ENCODE assay signal across 23 cellular contexts in the genomic region with DNA sequence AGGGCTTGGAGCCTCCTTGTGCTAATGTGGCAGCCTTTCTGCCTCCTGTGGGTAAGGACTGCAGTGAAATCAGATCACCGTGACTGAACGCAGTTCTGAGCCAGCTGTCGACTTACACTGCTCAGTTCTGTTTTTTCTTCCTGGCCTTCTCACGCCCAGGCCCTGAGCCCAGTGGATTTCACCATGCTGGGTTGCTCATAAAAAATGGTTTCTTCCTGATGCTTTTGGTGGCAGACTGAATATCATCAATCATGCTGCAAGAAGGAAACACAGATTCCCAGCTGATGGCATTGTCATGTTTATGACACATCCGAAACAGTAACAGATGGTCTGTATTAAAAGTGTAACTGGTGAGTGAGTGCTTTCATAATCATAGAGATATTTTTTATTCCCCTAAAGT.
DNase-seq lines count a peak whose midpoint lies in the region; ATAC-seq lines count a peak whose summit lies in the region.
"Had no signal": no experiment of that assay in that cellular context is flagged by ENCODE, and none has a peak within 500 bp of the region (broad histone marks: within the 10 kb centered on the region; RNA-seq: fewer than 3 reads in every experiment).

No MANE protein-coding gene starts in this region.

- CTCF ChIA-PET in CD4-positive, alpha-beta memory T cell (lab: Charles Lee; ENCODE audit: partially characterized antibody), result no interaction called here

- H3K27me3 ChIP-seq in CD4-positive, alpha-beta memory T cell (ENCODE audit: insufficient read depth, low read length), result no peaks in the 10 kb centered on the region
- H3K27me3 ChIP-seq: cardiac muscle cell, Peyer's patch, suprapubic skin had no signal

- no peaks in the 10 kb centered on the region for H3K27me3 Mint-ChIP-seq in CD4-positive, alpha-beta memory T cell
- H3K27me3 Mint-ChIP-seq: activated naive CD8-positive, alpha-beta T cell treated with anti-CD3 and anti-CD28 coated beads for 36 hours had no signal

- no peaks in the 10 kb centered on the region for H3K4me1 Mint-ChIP-seq in CD4-positive, alpha-beta memory T cell
- H3K4me1 Mint-ChIP-seq: activated naive CD8-positive, alpha-beta T cell treated with anti-CD3 and anti-CD28 coated beads for 36 hours; natural killer cell had no signal

- intact Hi-C loops in sciatic nerve (cut with DNase I), result no loop called here
- intact Hi-C loops in CD4-positive, alpha-beta memory T cell (cut with micrococcal nuclease), result no loop called here

- in situ Hi-C loops in G401 (cut with HindIII; ENCODE audit: low sequenced_read_pairs), result no loop called here

- no peaks in the 10 kb centered on the region for H3K36me3 Mint-ChIP-seq in CD4-positive, alpha-beta memory T cell
- H3K36me3 Mint-ChIP-seq: activated naive CD8-positive, alpha-beta T cell treated with anti-CD3 and anti-CD28 coated beads for 36 hours; natural killer cell had no signal

- H3K4me3 ChIP-seq in CD4-positive, alpha-beta memory T cell (ENCODE audit: low read length in 2 of 2), result no peak overlapping the region
- H3K4me3 ChIP-seq: cardiac muscle cell, lung, Peyer's patch, suprapubic skin had no signal

- POLR2A ChIA-PET in CD4-positive, alpha-beta memory T cell (lab: Charles Lee; ENCODE audit: partially characterized antibody), result no interaction called here

- no peaks in the 10 kb centered on the region for H3K9me3 ChIP-seq in CD4-positive, alpha-beta memory T cell (ENCODE audit: control insufficient read depth in 1 of 2, low read length in 2 of 2)
- H3K9me3 ChIP-seq: Peyer's patch, suprapubic skin had no signal

- H3K36me3 ChIP-seq in CD4-positive, alpha-beta memory T cell (ENCODE audit: insufficient read depth, low read length), result no peaks in the 10 kb centered on the region
- H3K36me3 ChIP-seq: cardiac muscle cell, Peyer's patch, suprapubic skin had no signal

- no peak overlapping the region for H3K27ac Mint-ChIP-seq in CD4-positive, alpha-beta memory T cell
- H3K27ac Mint-ChIP-seq: activated naive CD8-positive, alpha-beta T cell treated with anti-CD3 and anti-CD28 coated beads for 36 hours; HFFc6; natural killer cell had no signal

- peaks cover 4 to 52% (median 23%) of the 10 kb centered on the region in 8 donors for H3K9me3 Mint-ChIP-seq in CD4-positive, alpha-beta memory T cell

- H3K27ac ChIP-seq in CD4-positive, alpha-beta memory T cell (ENCODE audit: low read depth, low read length), result no peak overlapping the region
- H3K27ac ChIP-seq: cardiac muscle cell, Peyer's patch, suprapubic skin had no signal

- DNase-seq in G401 (ENCODE audit: low spot score), result peak; percentile 80
- DNase-seq in NCI-H82 treated with DMSO at 0.1 percent for 48 hours (lab: John Stamatoyannopoulos, UW; ENCODE audit: unreplicated experiment), result peak; percentile 51
- DNase-seq in fibroblast of gingiva (ENCODE audit: low read depth), result peak; percentile 24
- DNase-seq in sciatic nerve (ENCODE audit: low spot score), result no peak
- no peak for DNase-seq in activated CD8-positive, alpha-beta memory T cell treated with anti-CD3 and anti-CD28 coated beads, Interleukin-2, amount 50 U/mL, for 48 hours
- no peak for DNase-seq in CD4-positive, alpha-beta memory T cell
- DNase-seq: activated CD4-positive, alpha-beta T cell treated with anti-CD3 and anti-CD28 coated beads, Interleukin-2, amount 50 U/mL, for 48 hours; activated naive CD8-positive, alpha-beta T cell treated with anti-CD3 and anti-CD28 coated beads for 36 hours; activated T-cell treated with anti-CD3 and anti-CD28 coated beads, Interleukin-2, amount 50 U/mL, for 48 hours; Calu3; HFFc6; IMR-90; natural killer cell; NCI-H2081; NCI-H748 treated with DMSO at 0.1 percent for 48 hours; Peyer's patch; retina; stimulated activated CD4-positive, alpha-beta T cell treated with anti-CD3 and anti-CD28 coated beads, Interleukin-1b, Interleukin-23, amount 100 ng/mL, for 48 hours had no signal

- peak; percentile 90 for ATAC-seq in sciatic nerve
- ATAC-seq in HG03039 (IDR thresholded peaks at IDR 0.05; ENCODE audit: unreplicated experiment), result no peak
- ATAC-seq in HG03521 (IDR thresholded peaks at IDR 0.05; ENCODE audit: unreplicated experiment), result no peak
- ATAC-seq: natural killer cell had no signal

- H3K4me3 Mint-ChIP-seq in CD4-positive, alpha-beta memory T cell, result no peak overlapping the region
- H3K4me3 Mint-ChIP-seq: activated naive CD8-positive, alpha-beta T cell treated with anti-CD3 and anti-CD28 coated beads for 36 hours; HFFc6; natural killer cell had no signal

- H3K4me1 ChIP-seq in CD4-positive, alpha-beta memory T cell (ENCODE audit: insufficient read depth, low read length), result no peaks in the 10 kb centered on the region
- H3K4me1 ChIP-seq: Peyer's patch, suprapubic skin had no signal

Comparison
In these comparisons a context has a peak if more than half of its experiments do, and no peak if none do; other contexts are left out.
1. DNase-seq: peak in G401 (single experiment), NCI-H82 treated with DMSO at 0.1 percent for 48 hours (single experiment) and fibroblast of gingiva (single experiment); none in sciatic nerve (single experiment), activated CD8-positive, alpha-beta memory T cell treated with anti-CD3 and anti-CD28 coated beads, Interleukin-2, amount 50 U/mL, for 48 hours (single experiment) and CD4-positive, alpha-beta memory T cell (0 of 5).